23 cellular contexts compared by ENCODE assay signal in the genomic region with DNA sequence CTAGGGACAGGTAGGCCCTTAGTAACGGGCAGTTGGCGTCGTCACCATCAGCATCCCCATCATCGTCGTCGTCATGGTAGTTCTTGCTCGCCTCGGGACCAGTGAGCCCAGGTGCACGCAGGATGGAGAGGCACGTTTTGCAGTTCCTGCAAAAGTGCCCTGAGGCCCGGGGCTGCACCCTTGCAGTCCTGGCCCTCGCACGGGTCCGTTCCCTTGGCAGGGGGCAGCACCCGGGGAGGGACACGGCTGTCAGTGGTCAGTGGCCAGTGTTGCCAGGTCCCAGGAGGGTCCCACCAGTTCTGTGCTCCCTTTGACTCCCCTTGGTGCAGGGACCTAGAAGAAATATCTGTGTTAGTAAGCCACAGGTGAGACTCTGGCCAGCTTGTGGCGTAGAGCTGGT.
"Had no signal": no experiment of that assay in that cellular context is flagged by ENCODE, and none has a peak within 500 bp of the region (broad histone marks: within the 10 kb centered on the region; RNA-seq: fewer than 3 reads in every experiment).

No MANE protein-coding gene starts in this region.

- H3K9me3 ChIP-seq: gastrocnemius medialis, left lung, neutrophil, pancreas, right lobe of liver, thoracic aorta, tibial nerve, vagina had no signal

- DNase-seq: effector CD8-positive, alpha-beta T cell; endodermal cell; foreskin fibroblast; gastrocnemius medialis; hippocampal formation; left cardiac atrium; left lung; mesendoderm; naive thymus-derived CD8-positive, alpha-beta T cell; retina; right lobe of liver; small intestine; stimulated activated CD4-positive, alpha-beta T cell treated with anti-CD3 and anti-CD28 coated beads, Interleukin-15, amount 100 ng/mL, for 24 hours; stimulated activated CD4-positive, alpha-beta T cell treated with anti-CD3 and anti-CD28 coated beads, Interleukin-2, amount 100 ng/mL, for 48 hours; stimulated activated naive B cell treated with anti-CD40 and anti-IgM and Interleukin-4, amounts not matched to agents 10 μg/mL and 1 μg/mL and 100 μg/mL, for 72 hours had no signal

- ATAC-seq: esophagus mucosa; gastrocnemius medialis; heart left ventricle; left cardiac atrium; left lung; naive thymus-derived CD8-positive, alpha-beta T cell; pancreas; right lobe of liver; stimulated activated naive B cell treated with anti-CD40 and anti-IgM and Interleukin-4, amounts not matched to agents 10 μg/mL and 1 μg/mL and 100 μg/mL, for 72 hours had no signal

- H3K36me3 ChIP-seq: gastrocnemius medialis, heart left ventricle, left lung, neutrophil, pancreas, right lobe of liver, thoracic aorta, tibial nerve, vagina had no signal

- H3K27ac ChIP-seq: epithelial cell of prostate, gastrocnemius medialis, left lung, neutrophil, pancreas, thoracic aorta, vagina had no signal

- H3K4me3 ChIP-seq: gastrocnemius medialis, heart left ventricle, left lung, pancreas, right lobe of liver, thoracic aorta, tibial nerve, vagina had no signal

- H3K27me3 ChIP-seq: gastrocnemius medialis, heart left ventricle, left lung, pancreas, right lobe of liver, tibial nerve, vagina had no signal
